32 cellular contexts compared by ENCODE assay signal in genomic region chr12:24977060-24977459, GRCh38.
DNase-seq lines count a peak whose midpoint lies in the region; ATAC-seq and TF ChIP-seq lines count a peak whose summit lies in the region.
"Had no signal": no experiment of that assay in that cellular context is flagged by ENCODE, and none has a peak within 500 bp of the region (broad histone marks: within the 10 kb centered on the region; RNA-seq: fewer than 3 reads in every experiment).

No MANE protein-coding gene starts in this region.

- H3K4me3 ChIP-seq in BLaER1, result no peak overlapping the region
- H3K4me3 ChIP-seq in HEK293 (ENCODE audit: low read depth, low read length), result no peak overlapping the region
- H3K4me3 ChIP-seq: cardiac muscle cell, coronary artery, GM23248, left lung, pancreas, right atrium auricular region, SK-N-MC, testis, uterus had no signal

- no peak overlapping the region for H3K27ac ChIP-seq in BLaER1
- H3K27ac ChIP-seq in HEK293 (ENCODE audit: extremely low read depth, low read depth, low read length), result no peak overlapping the region
- H3K27ac ChIP-seq: cardiac muscle cell, epithelial cell of prostate, GM23248, KMS-11, pancreas, right atrium auricular region, SK-N-MC, testis, uterus had no signal

- no peaks in the 10 kb centered on the region for H3K27me3 ChIP-seq in BLaER1
- H3K27me3 ChIP-seq: cardiac muscle cell, left lung, pancreas, right atrium auricular region, testis, uterus had no signal

- no peak overlapping the region for H3K9ac ChIP-seq in BLaER1
- H3K9ac ChIP-seq: GM23248, KMS-11 had no signal

- no peak for TF ChIP-seq CTCF in HEK293 (tag by site-specific recombination; IDR thresholded peaks at IDR 0.05)

- H3K9me3 ChIP-seq in BLaER1 (peaks cover 21% of the 10 kb centered on the region), HEK293 (ENCODE audit: control insufficient read depth, insufficient read depth, low read depth, low read length) (no peaks in the 10 kb centered on the region)
- H3K9me3 ChIP-seq: left lung, pancreas, testis, uterus had no signal

- CTCF ChIA-PET in HEK293 (lab: Yijun Ruan, JAX), result no interaction called here

- H3K4me2 ChIP-seq in BLaER1, result peak overlapping the region; percentile 17; the same call in 1 of the 2 replicates
- H3K4me2 ChIP-seq: KMS-11 had no signal

- H4K20me1 ChIP-seq in BLaER1, result no peaks in the 10 kb centered on the region

- POLR2A ChIA-PET in HEK293 (lab: Yijun Ruan, JAX), result no interaction called here

- DNase-seq in NOMO-1 treated with DMSO at 0.1 percent for 48 hours (lab: John Stamatoyannopoulos, UW; ENCODE audit: unreplicated experiment) (peak; percentile 70), globus pallidus (ENCODE audit: low spot score) (peak; percentile 11), cerebellar cortex (ENCODE audit: low spot score) (no peak), SHP77 (lab: John Stamatoyannopoulos, UW) (no peak)
- no peak for DNase-seq in central memory CD4-positive, alpha-beta T cell
- DNase-seq: activated CD4-positive, alpha-beta T cell treated with anti-CD3 and anti-CD28 coated beads, Interleukin-2, amount 50 U/mL, for 1 hour; activated CD4-positive, CD25-positive, alpha-beta regulatory T cell; activated naive CD4-positive, alpha-beta T cell; activated naive CD8-positive, alpha-beta T cell treated with anti-CD3 and anti-CD28 coated beads, Interleukin-2, amount 50 U/mL, for 24 hours; activated T-cell treated with anti-CD3 and anti-CD28 coated beads, Interleukin-2, amount 50 U/mL, for 48 hours; DMS 273 treated with DMSO at 0.1 percent for 48 hours; effector memory CD4-positive, alpha-beta T cell; GM23248; left lung; mesendoderm; NCI-H146; NCI-H748 treated with DMSO at 0.1 percent for 48 hours; pancreas; RPMI8226; small intestine; stimulated activated naive CD4-positive, alpha-beta T cell treated with Interleukin-2 at 50 U/mL for 16 hours; testis; uterus had no signal

- H3K4me1 ChIP-seq in BLaER1 (peaks cover 41% of the 10 kb centered on the region), HEK293 (ENCODE audit: control insufficient read depth, insufficient read depth, low read length) (0 out of 2 replicates have a peak, but pooled peaks cover 2% of the 10 kb centered on the region)
- H3K4me1 ChIP-seq: right atrium auricular region, testis, uterus had no signal

- peaks cover 10% of the 10 kb centered on the region for H3K36me3 ChIP-seq in BLaER1
- no peaks in the 10 kb centered on the region for H3K36me3 ChIP-seq in HEK293 (ENCODE audit: control insufficient read depth in 2 of 2, insufficient read depth in 1 of 2, low read length in 2 of 2)
- H3K36me3 ChIP-seq: cardiac muscle cell, left lung, pancreas, right atrium auricular region, uterus had no signal

- ATAC-seq in HG02759 (IDR thresholded peaks at IDR 0.05; ENCODE audit: unreplicated experiment), result no peak
- ATAC-seq: activated naive CD8-positive, alpha-beta T cell treated with anti-CD3 and anti-CD28 coated beads, Interleukin-2, amount 50 U/mL, for 24 hours; left lung had no signal

TF ChIP-seq in HEK293, 187 proteins besides CTCF, POLR2A, EP300 and RAD21:
- TF ChIP-seq SCRT1 (tag by site-specific recombination; IDR thresholded peaks at IDR 0.05; ENCODE audit: borderline replicate concordance), result no peak
- peak; percentile 57; the same call in 1 of the 2 replicates for TF ChIP-seq ZNF768 (tag by site-specific recombination; IDR thresholded peaks at IDR 0.05)

Comparison
In these comparisons a context has a peak if more than half of its experiments do, and no peak if none do; other contexts are left out.
1. DNase-seq: peak in NOMO-1 treated with DMSO at 0.1 percent for 48 hours (single experiment) and globus pallidus (single experiment); none in central memory CD4-positive, alpha-beta T cell (single experiment), cerebellar cortex (single experiment) and SHP77 (0 of 2).